14 cellular contexts compared by ENCODE assay signal in genomic region chr1:220791287-220791686, GRCh38. TPM values are rescaled to one million over a fixed set of nuclear protein-coding genes. Genes with fewer than 3 reads are reported as not detected.
DNase-seq lines count a peak whose midpoint lies in the region; ATAC-seq and TF ChIP-seq lines count a peak whose summit lies in the region.
"Had no signal": no experiment of that assay in that cellular context is flagged by ENCODE, and none has a peak within 500 bp of the region (broad histone marks: within the 10 kb centered on the region; RNA-seq: fewer than 3 reads in every experiment).

No MANE protein-coding gene starts in this region.

- H3K36me3 ChIP-seq in mammary epithelial cell (ENCODE audit: insufficient read depth, low read length) (no peaks in the 10 kb centered on the region), gastrocnemius medialis (no peaks in the 10 kb centered on the region), endodermal cell (ENCODE audit: control insufficient read depth, insufficient read depth, low read length) (peaks cover 14% of the 10 kb centered on the region)

- no peak overlapping the region for H3K4me3 Mint-ChIP-seq in endodermal cell
- H3K4me3 Mint-ChIP-seq: activated naive CD8-positive, alpha-beta T cell treated with anti-CD3 and anti-CD28 coated beads for 36 hours; stimulated activated naive CD8-positive, alpha-beta T cell treated with anti-CD3 and anti-CD28 coated beads, Interleukin-15, Interleukin-2, amounts not matched to agents 100 ng/mL and 50 ng/mL, for 24 hours had no signal

- in situ Hi-C loops in mammary epithelial cell (cut with MboI; ENCODE audit: low sequenced_read_pairs in 2 of 2), result loop anchor here (25.0 kb wide), 2 partner anchors 929 to 954 kb away; no protein-coding TSS in a partner anchor
- in situ Hi-C loops in gastrocnemius medialis (cut with MboI; ENCODE audit: low sequenced_read_pairs in 4 of 4), result loop anchor here in 2 of 4 donors (25.0 kb wide), 1 partner anchor 504 kb away; no protein-coding TSS in a partner anchor

- H3K4me3 ChIP-seq in mammary epithelial cell (replicated peaks in 1 of 3; ENCODE audit: insufficient read depth in 1 of 3, low read depth in 2 of 3, low read length in 3 of 3), result no peak overlapping the region
- no peak overlapping the region for H3K4me3 ChIP-seq in gastrocnemius medialis
- no peak overlapping the region for H3K4me3 ChIP-seq in endodermal cell (ENCODE audit: low read length)
- H3K4me3 ChIP-seq: dorsolateral prefrontal cortex, GM12878 had no signal

- WGBS in mammary epithelial cell (ENCODE audit: low coverage, missing lambda C conversion rate), result 6% methylated on average over 6 of the region's 6 CpGs
- WGBS in endodermal cell (ENCODE audit: insufficient coverage in 1 of 2, insufficient read length in 1 of 2), 2 experiments, result 90 to 98% methylated on average over 5 to 6 of the region's 6 CpGs

- ATAC-seq in gastrocnemius medialis (no peak), GM18505 (IDR thresholded peaks at IDR 0.05; ENCODE audit: unreplicated experiment) (no peak)
- ATAC-seq: GM12878 had no signal

- no peaks in the 10 kb centered on the region for H4K20me1 ChIP-seq in mammary epithelial cell (ENCODE audit: insufficient read depth, low read length)

- H3K4me1 ChIP-seq in mammary epithelial cell (ENCODE audit: insufficient read depth, low read length), result peaks cover 14% of the 10 kb centered on the region
- H3K4me1 ChIP-seq in gastrocnemius medialis, result peaks cover 29 to 32% of the 10 kb centered on the region in 2 donors
- H3K4me1 ChIP-seq in endodermal cell (ENCODE audit: control insufficient read depth, insufficient read depth, low read length), result peaks cover 6% of the 10 kb centered on the region

- H3K4me1 Mint-ChIP-seq in endodermal cell, result peaks cover 10% of the 10 kb centered on the region
- H3K4me1 Mint-ChIP-seq: activated naive CD8-positive, alpha-beta T cell treated with anti-CD3 and anti-CD28 coated beads for 36 hours had no signal

- no peak overlapping the region for H3K9ac ChIP-seq in mammary epithelial cell (ENCODE audit: insufficient read depth, low read length)
- H3K9ac ChIP-seq in endodermal cell (ENCODE audit: extremely low read depth, low read length, poor library complexity, severe bottlenecking), result no peak overlapping the region

- no peak for TF ChIP-seq POLR2A in gastrocnemius medialis (IDR thresholded peaks at IDR 0.05)
- no peak for TF ChIP-seq POLR2A in GM18505 (IDR thresholded peaks at IDR 0.05; ENCODE audit: borderline replicate concordance, extremely low read depth, insufficient read depth, insufficient read length)

- peaks cover 28% of the 10 kb centered on the region for H3K36me3 Mint-ChIP-seq in endodermal cell (ENCODE audit: low read depth)
- H3K36me3 Mint-ChIP-seq: activated naive CD8-positive, alpha-beta T cell treated with anti-CD3 and anti-CD28 coated beads for 36 hours had no signal

- TF ChIP-seq CTCF in mammary epithelial cell (conservative IDR thresholded peaks at IDR 0.05 in 1 of 2, IDR thresholded peaks at IDR 0.05 in 1 of 2; ENCODE audit: extremely low read depth in 1 of 2, insufficient read depth in 1 of 2, low read depth in 1 of 2, low read length in 2 of 2) (no peak), gastrocnemius medialis (IDR thresholded peaks at IDR 0.05 in 4 of 5, conservative IDR thresholded peaks at IDR 0.05 in 1 of 5) (no peak), endodermal cell (conservative IDR thresholded peaks at IDR 0.05) (no peak)

- CTCF ChIA-PET in mammary epithelial cell (lab: Charles Lee; ENCODE audit: low non-redundant PET), result interaction anchor here (0.6 kb wide), 1 partner anchor 58 kb away, joined by 3 read pairs; no protein-coding TSS in a partner anchor

- peak overlapping the region; percentile 58 for H3K4me2 ChIP-seq in mammary epithelial cell (ENCODE audit: insufficient read depth, low read depth, low read length)

- H3K79me2 ChIP-seq in mammary epithelial cell (ENCODE audit: insufficient read depth, low read length), result no peaks in the 10 kb centered on the region

- no peaks in the 10 kb centered on the region for H3K27me3 Mint-ChIP-seq in endodermal cell (ENCODE audit: insufficient read depth)

- H3K27ac Mint-ChIP-seq in endodermal cell, result no peak overlapping the region
- H3K27ac Mint-ChIP-seq: activated naive CD8-positive, alpha-beta T cell treated with anti-CD3 and anti-CD28 coated beads for 36 hours; stimulated activated naive CD8-positive, alpha-beta T cell treated with anti-CD3 and anti-CD28 coated beads, Interleukin-15, Interleukin-2, amounts not matched to agents 100 ng/mL and 50 ng/mL, for 24 hours had no signal

- intact Hi-C loops in mammary epithelial cell (cut with micrococcal nuclease), result no loop called here
- intact Hi-C loops in gastrocnemius medialis (cut with DNase I; ENCODE audit: low total_unique reads), result no loop called here

- DNase-seq in DMS 273 (lab: John Stamatoyannopoulos, UW; ENCODE audit: unreplicated experiment), result peak; percentile 48
- DNase-seq in DMS 273 treated with DMSO at 0.1 percent for 48 hours (lab: John Stamatoyannopoulos, UW), result no peak
- DNase-seq in NCI-H2081 treated with DMSO at 0.1 percent for 48 hours (lab: John Stamatoyannopoulos, UW), result peak; percentile 71
- peak; percentile 54 for DNase-seq in mammary epithelial cell
- peak; percentile 13 to 20 for DNase-seq in gastrocnemius medialis
- no peak for DNase-seq in SW 1271 (lab: John Stamatoyannopoulos, UW)
- no peak for DNase-seq in endodermal cell
- DNase-seq: activated naive CD8-positive, alpha-beta T cell treated with anti-CD3 and anti-CD28 coated beads for 36 hours; dorsolateral prefrontal cortex; HCEC 1CT had no signal

- H3K9me3 ChIP-seq in mammary epithelial cell (replicated peaks; ENCODE audit: insufficient read depth, low read length) (no peaks in the 10 kb centered on the region), gastrocnemius medialis (no peaks in the 10 kb centered on the region), endodermal cell (ENCODE audit: control insufficient read depth, low read length) (peaks cover 3% of the 10 kb centered on the region)

- no peak overlapping the region for H3K27ac ChIP-seq in mammary epithelial cell (ENCODE audit: insufficient read depth, low read depth, low read length)
- H3K27ac ChIP-seq in gastrocnemius medialis, result peak overlapping the region; percentile 55 to 75 (median 68)
- H3K27ac ChIP-seq in endodermal cell (ENCODE audit: low read depth, low read length), result no peak overlapping the region
- H3K27ac ChIP-seq: 22Rv1 had no signal

- BruUV-seq in mammary epithelial cell (replicated peaks; lab: Mats Ljungman, UMichigan), result no TSS peak

- peak overlapping the region; percentile 83 for H2AFZ ChIP-seq in mammary epithelial cell (ENCODE audit: low read depth, low read length)

- H3K9me3 Mint-ChIP-seq in endodermal cell, result no peaks in the 10 kb centered on the region
- H3K9me3 Mint-ChIP-seq: activated naive CD8-positive, alpha-beta T cell treated with anti-CD3 and anti-CD28 coated beads for 36 hours; stimulated activated naive CD8-positive, alpha-beta T cell treated with anti-CD3 and anti-CD28 coated beads, Interleukin-15, Interleukin-2, amounts not matched to agents 100 ng/mL and 50 ng/mL, for 24 hours had no signal

- no peaks in the 10 kb centered on the region for H3K27me3 ChIP-seq in mammary epithelial cell (ENCODE audit: insufficient read depth, low read length)
- H3K27me3 ChIP-seq in gastrocnemius medialis, result no peaks in the 10 kb centered on the region
- no peaks in the 10 kb centered on the region for H3K27me3 ChIP-seq in endodermal cell (ENCODE audit: control insufficient read depth, insufficient read depth, low read length, poor library complexity, severe bottlenecking)

- dilution Hi-C loops in mammary epithelial cell (cut with HindIII; ENCODE audit: low sequenced_read_pairs), result no loop called here

RNA-seq across cellular contexts. Expression of gene MTARC1, which starts 4.6 kb away (rescaled TPM):
- 1 to 10 TPM in 1 of 2 donors, under 1 TPM in 1; 0.61 to 1.2 TPM for total RNA-seq in mammary epithelial cell
- 1.8 TPM for polyA plus RNA-seq in mammary epithelial cell
- not detected for polyA minus RNA-seq in mammary epithelial cell
- total RNA-seq in gastrocnemius medialis, result 1 to 10 TPM; 1.2 to 2.9 (median 1.3) TPM
- 10 to 100 TPM; 53.1 to 75.4 TPM for total RNA-seq in endodermal cell
- 18.3 TPM for polyA plus RNA-seq in endodermal cell (2013, experiment 1 of 2)
- 16.6 TPM for polyA plus RNA-seq in endodermal cell (2013, experiment 2 of 2)

RNA-seq across cellular contexts. Expression of gene MTARC2, which starts 43.2 kb away (rescaled TPM):
- total RNA-seq in mammary epithelial cell (1 to 10 TPM; 3.7 to 4.8 TPM), gastrocnemius medialis (10 to 100 TPM in 1 of 4 donors, 1 to 10 TPM in 3; 5.8 to 12.0 (median 7.3) TPM), endodermal cell (10 to 100 TPM; 12.3 to 14.5 TPM)
- 2.1 TPM for polyA plus RNA-seq in mammary epithelial cell
- 4.4 TPM for polyA minus RNA-seq in mammary epithelial cell
- 3.0 TPM for polyA plus RNA-seq in endodermal cell (2013, experiment 1 of 2)
- polyA plus RNA-seq in endodermal cell (2013, experiment 2 of 2), result 3.4 TPM
- total RNA-seq: activated naive CD8-positive, alpha-beta T cell treated with anti-CD3 and anti-CD28 coated beads for 36 hours had no signal

Comparison
In these comparisons a context has a peak if more than half of its experiments do, and no peak if none do; other contexts are left out.
1. DNase-seq: peak in DMS 273 (single experiment), NCI-H2081 treated with DMSO at 0.1 percent for 48 hours (single experiment), mammary epithelial cell (single experiment) and gastrocnemius medialis (2 of 2); none in DMS 273 treated with DMSO at 0.1 percent for 48 hours (single experiment), SW 1271 (0 of 2) and endodermal cell (single experiment).
2. H3K27ac ChIP-seq: peak in gastrocnemius medialis (4 of 4); none in mammary epithelial cell (single experiment) and endodermal cell (single experiment).
3. RNA of gene MTARC1, which starts 4.6 kb away (total RNA-seq): 53.1 to 75.4 TPM in endodermal cell; 1.2 to 2.9 TPM in gastrocnemius medialis and 0.61 to 1.2 TPM in mammary epithelial cell; every median in the first group is over 10 times any median in the second.